ENCODE assay signal across 8 cellular contexts in the genomic region with DNA sequence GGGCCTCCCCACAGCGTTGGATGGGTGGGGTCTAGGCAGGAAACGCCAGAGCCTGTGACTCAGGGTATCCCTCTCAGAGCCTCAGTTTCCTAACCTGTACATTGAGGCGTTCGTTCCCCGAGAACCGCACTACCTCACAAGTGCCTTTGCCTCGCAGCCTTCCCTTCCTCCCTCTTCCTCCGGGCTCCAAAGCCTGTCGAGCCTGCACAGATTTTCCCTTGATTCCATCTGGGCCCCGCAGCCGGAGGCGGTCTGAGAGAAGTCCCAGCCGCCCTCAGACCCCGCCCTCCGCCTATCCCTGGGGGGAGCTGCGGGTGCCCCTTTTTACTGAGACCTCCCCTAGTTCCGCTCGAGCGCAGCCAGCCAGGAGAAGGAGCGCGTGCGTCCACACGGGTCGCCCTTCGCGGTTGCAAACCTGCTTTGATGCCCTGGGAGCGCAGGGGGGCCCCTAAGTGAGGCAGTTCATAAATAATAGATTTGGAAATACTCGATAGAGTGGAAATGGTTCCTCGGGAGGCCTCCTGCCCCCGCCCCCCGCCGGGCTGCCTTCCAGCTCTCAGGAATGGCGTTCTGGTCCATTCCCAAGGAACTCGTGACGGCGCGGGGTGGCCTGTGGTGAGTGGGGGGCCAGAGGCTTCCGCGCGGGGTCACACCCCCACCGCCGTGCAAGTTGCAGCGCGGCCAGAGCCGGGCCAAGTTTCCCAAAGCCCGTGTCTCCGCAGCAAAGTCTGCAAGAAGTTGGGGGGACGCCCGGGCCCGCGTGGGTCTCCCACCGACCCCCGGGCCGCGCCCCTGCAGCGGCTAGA. TPM values are rescaled to one million over a fixed set of nuclear protein-coding genes. Genes with fewer than 3 reads are reported as not detected.
DNase-seq lines count a peak whose midpoint lies in the region; ATAC-seq and TF ChIP-seq lines count a peak whose summit lies in the region.

No MANE protein-coding gene starts in this region.

- H3K36me3 Mint-ChIP-seq in mesothelial cell of epicardium = no peaks in the 10 kb centered on the region

- H3K4me1 ChIP-seq in OCI-LY7 (ENCODE audit: insufficient read depth, low read length, poor library complexity, severe bottlenecking) = peaks cover 89% of the 10 kb centered on the region
- no peaks in the 10 kb centered on the region for H3K4me1 ChIP-seq in aorta (ENCODE audit: control insufficient read depth in 1 of 2, insufficient read depth in 2 of 2, low read length in 2 of 2)

- H3K27me3 ChIP-seq in aorta (ENCODE audit: control insufficient read depth in 1 of 2, insufficient read depth in 2 of 2, low read length in 1 of 2) = no peaks in the 10 kb centered on the region

- ATAC-seq in aorta (ENCODE audit: low FRiP score) (peak; percentile 21), HG02642 (IDR thresholded peaks at IDR 0.05; ENCODE audit: poor library complexity, unreplicated experiment) (no peak)

- H3K27me3 Mint-ChIP-seq in mesothelial cell of epicardium (ENCODE audit: low read depth) = peaks cover 9% of the 10 kb centered on the region

- H3K4me1 Mint-ChIP-seq in mesothelial cell of epicardium = peaks cover 44% of the 10 kb centered on the region

- H2AFZ ChIP-seq in OCI-LY7 (ENCODE audit: low read length) = no peak overlapping the region

- peak overlapping the region; percentile 92 for H3K4me2 ChIP-seq in OCI-LY7 (ENCODE audit: low read length)

- H4K20me1 ChIP-seq in OCI-LY7 (ENCODE audit: insufficient read depth, low read length) = no peaks in the 10 kb centered on the region

- no peaks in the 10 kb centered on the region for H3K9me3 Mint-ChIP-seq in mesothelial cell of epicardium

- H3K9me2 ChIP-seq in OCI-LY7 (ENCODE audit: insufficient read depth, low read length) = no peaks in the 10 kb centered on the region

- DNase-seq in 8988T = peak; percentile 77
- DNase-seq in OCI-LY7 (ENCODE audit: low spot score) = peak; percentile 42
- DNase-seq in dermis blood vessel endothelial cell = peak; percentile 61
- DNase-seq in mesothelial cell of epicardium (ENCODE audit: low spot score in 2 of 2, unreplicated experiment in 2 of 2) = peak in 1 of 2 experiments; percentile 59
- no peak for DNase-seq in aorta
- DNase-seq in NCI-H510A (lab: John Stamatoyannopoulos, UW) = no peak

- TF ChIP-seq POLR2A in GM10847 (IDR thresholded peaks at IDR 0.05; ENCODE audit: extremely low read depth, insufficient read length) = peak; percentile 1

- intact Hi-C loops in OCI-LY7 (cut with micrococcal nuclease; ENCODE audit: unreplicated experiment) (loop anchor here (10.0 kb wide), 1 partner anchor 445 kb away; no protein-coding TSS in a partner anchor), aorta (cut with DNase I) (no loop called here)

- BruUV-seq in OCI-LY7 (replicated peaks; lab: Mats Ljungman, UMichigan) = no TSS peak

- CTCF ChIA-PET in OCI-LY7 (lab: Charles Lee; ENCODE audit: unreplicated experiment) = interaction anchor here (0.6 kb wide), 1 partner anchor 71 kb away, joined by 6 read pairs; no protein-coding TSS in a partner anchor

- WGBS in aorta, 2 donors = 1 to 2% methylated on average over 56 of the region's 56 CpGs

- no peak overlapping the region for H3K27ac ChIP-seq in OCI-LY7 (ENCODE audit: low read depth, low read length, poor library complexity, severe bottlenecking)
- no peak overlapping the region for H3K27ac ChIP-seq in aorta (ENCODE audit: low read depth in 1 of 2, low read length in 2 of 2)

- H3K36me3 ChIP-seq in OCI-LY7 (ENCODE audit: insufficient read depth, low read length) (no peaks in the 10 kb centered on the region), aorta (ENCODE audit: control insufficient read depth in 1 of 2, insufficient read depth in 2 of 2, low read length in 1 of 2) (no peaks in the 10 kb centered on the region)

- no peaks in the 10 kb centered on the region for H3K79me2 ChIP-seq in OCI-LY7 (ENCODE audit: insufficient read depth, low read depth, low read length)

- H3K27ac Mint-ChIP-seq in mesothelial cell of epicardium = peak overlapping the region; percentile 92

- POLR2A ChIA-PET in OCI-LY7 (lab: Charles Lee) = no interaction called here

- TF ChIP-seq CTCF in OCI-LY7 (conservative IDR thresholded peaks at IDR 0.05; ENCODE audit: low read length) (peak; percentile 15; the same call in 1 of the 2 replicates), mesothelial cell of epicardium (IDR thresholded peaks at IDR 0.05; ENCODE audit: unreplicated experiment) (no peak)

- no peaks in the 10 kb centered on the region for H3K9me3 ChIP-seq in OCI-LY7 (ENCODE audit: low read length)
- no peaks in the 10 kb centered on the region for H3K9me3 ChIP-seq in aorta (ENCODE audit: control insufficient read depth, low read length)

- H3K4me3 ChIP-seq in OCI-LY7 (ENCODE audit: low read depth, low read length, poor library complexity, severe bottlenecking) = peak overlapping the region; percentile 62
- peak overlapping the region; percentile 30 to 49 for H3K4me3 ChIP-seq in aorta (ENCODE audit: low read length in 2 of 2)

- peak overlapping the region; percentile 89 for H3K4me3 Mint-ChIP-seq in mesothelial cell of epicardium

RNA-seq across cellular contexts. Expression of gene C16orf74, which starts 0.7 kb away (rescaled TPM):
- 6.8 and 12.1 TPM in 2 replicates for total RNA-seq in OCI-LY7 (2014; rRNA removed; shearing (Covaris generic))
- total RNA-seq in OCI-LY7 (2022) (7.5 and 9.7 TPM in 2 replicates), dermis blood vessel endothelial cell (9.4 and 12.4 TPM in 2 replicates), mesothelial cell of epicardium (11.2 to 12.1 TPM (median 12.0 TPM) in 3 replicates), aorta (under 1 TPM in 1 of 2 donors, not detected in 1; 0.87 TPM)
- not detected for polyA plus RNA-seq in aorta

RNA-seq across cellular contexts. Expression of gene EMC8, which starts 49.1 kb away (rescaled TPM):
- 37.6 and 54.0 TPM in 2 replicates for total RNA-seq in OCI-LY7 (2014; rRNA removed; shearing (Covaris generic))
- 47.5 and 54.4 TPM in 2 replicates for total RNA-seq in OCI-LY7 (2022)
- total RNA-seq in dermis blood vessel endothelial cell = 36.0 and 36.1 TPM in 2 replicates
- 28.7 to 32.3 TPM (median 31.6 TPM) in 3 replicates for total RNA-seq in mesothelial cell of epicardium
- 10 to 100 TPM; 18.7 to 19.2 TPM for total RNA-seq in aorta
- polyA plus RNA-seq in aorta = 10 to 100 TPM; 14.5 to 23.0 TPM

RNA-seq across cellular contexts. Expression of gene COX4I1, which starts 49.3 kb away (rescaled TPM):
- total RNA-seq in OCI-LY7 (2014; rRNA removed; shearing (Covaris generic)) = 569 and 633 TPM in 2 replicates
- total RNA-seq in OCI-LY7 (2022) (542 and 581 TPM in 2 replicates), dermis blood vessel endothelial cell (321 and 608 TPM in 2 replicates), mesothelial cell of epicardium (333 to 346 TPM (median 338 TPM) in 3 replicates), aorta (100 to 1,000 TPM; 245 to 289 TPM)
- 1,000 to 10,000 TPM in 1 of 2 donors, 100 to 1,000 TPM in 1; 549 to 1,007 TPM for polyA plus RNA-seq in aorta

Comparison
In these comparisons a context has a peak if more than half of its experiments do, and no peak if none do; other contexts are left out.
1. DNase-seq: peak in 8988T (single experiment), OCI-LY7 (single experiment) and dermis blood vessel endothelial cell (single experiment); none in aorta (0 of 2) and NCI-H510A (single experiment).